ENCODE assay signal across 19 cellular contexts in genomic region chr6:165821754-165822153, GRCh38.
DNase-seq lines count a peak whose midpoint lies in the region; ATAC-seq, FAIRE-seq and TF ChIP-seq lines count a peak whose summit lies in the region.
"Had no signal": no experiment of that assay in that cellular context is flagged by ENCODE, and none has a peak within 500 bp of the region (broad histone marks: within the 10 kb centered on the region; RNA-seq: fewer than 3 reads in every experiment).

No MANE protein-coding gene starts in this region.

- DNase-seq in HCT116 (ENCODE audit: low read depth, low spot score) (peak; percentile 10), NCI-H226 (peak; percentile 68), bronchial epithelial cell (ENCODE audit: low read depth) (peak; percentile 47), mesendoderm (peak; percentile 54), NOMO-1 treated with DMSO at 0.1 percent for 48 hours (lab: John Stamatoyannopoulos, UW; ENCODE audit: unreplicated experiment) (no peak), DMS114 treated with DMSO at 0.1 percent for 48 hours (lab: John Stamatoyannopoulos, UW; ENCODE audit: unreplicated experiment) (no peak)
- DNase-seq in T-helper 2 cell treated with Interferon-gamma antibody and Interleukin-4, amounts not matched to agents 5 μg/mL and 100 μg/mL, for 36 hours (ENCODE audit: low spot score), result no peak
- no peak for DNase-seq in stimulated activated naive CD4-positive, alpha-beta T cell treated with Interleukin-2 at 50 U/mL for 16 hours (lab: John Stamatoyannopoulos, UW)
- DNase-seq: DMS 273 treated with DMSO at 0.1 percent for 48 hours, H7, KBM-7, MM.1S, NCI-H1105, NCI-H1694 treated with DMSO at 0.1 percent for 48 hours, NCI-H446 treated with DMSO at 0.1 percent for 48 hours, NCI-H774 had no signal

- RAD21 ChIA-PET in HCT116 (lab: Charles Lee; ENCODE audit: low non-redundant PET in 1 of 2, low total read pairs in 2 of 2, uncharacterized antibody in 2 of 2, unreplicated experiment in 2 of 2), result no interaction called here

- no peaks in the 10 kb centered on the region for H4K20me1 ChIP-seq in HCT116 (ENCODE audit: insufficient read depth)

- H2BK5ac ChIP-seq in mesendoderm (ENCODE audit: low read length), result no peak overlapping the region

- POLR2A ChIA-PET in HCT116 (lab: Charles Lee), result no interaction called here

- no peak overlapping the region for H2AFZ ChIP-seq in HCT116 (ENCODE audit: low read depth, low read length, poor library complexity, severe bottlenecking)

- TF ChIP-seq CTCF in HCT116 (IDR thresholded peaks at IDR 0.05 in 2 of 3, conservative IDR thresholded peaks at IDR 0.05 in 1 of 3; ENCODE audit: borderline replicate concordance in 1 of 3, insufficient read depth in 1 of 3, low read depth in 2 of 3, low read length in 2 of 3) (no peak), bronchial epithelial cell (IDR thresholded peaks at IDR 0.05; ENCODE audit: insufficient read depth, low read length, severe bottlenecking) (no peak)

- no peak overlapping the region for H3K18ac ChIP-seq in mesendoderm (ENCODE audit: low read length)

- H4K8ac ChIP-seq in mesendoderm (ENCODE audit: low read depth, low read length), result no peak overlapping the region

- no peaks in the 10 kb centered on the region for H3K9me3 Mint-ChIP-seq in T-helper 2 cell treated with Interferon-gamma antibody and Interleukin-4, amounts not matched to agents 5 μg/mL and 100 μg/mL, for 36 hours

- BruUV-seq in HCT116 (replicated peaks; lab: Mats Ljungman, UMichigan), result no TSS peak

- no peaks in the 10 kb centered on the region for H3K9me3 ChIP-seq in HCT116 (ENCODE audit: control insufficient read depth in 1 of 2, insufficient read depth in 1 of 2, low read depth in 1 of 2, low read length in 2 of 2)

- H3K23ac ChIP-seq in mesendoderm (ENCODE audit: low read length), result no peak overlapping the region

- no peak for TF ChIP-seq RAD21 in HCT116 (IDR thresholded peaks at IDR 0.05; ENCODE audit: low read depth)

- no peaks in the 10 kb centered on the region for H3K36me3 Mint-ChIP-seq in T-helper 2 cell treated with Interferon-gamma antibody and Interleukin-4, amounts not matched to agents 5 μg/mL and 100 μg/mL, for 36 hours (ENCODE audit: low read depth)

- H3K79me2 ChIP-seq in HCT116 (ENCODE audit: insufficient read depth, low read length) (no peaks in the 10 kb centered on the region), mesendoderm (ENCODE audit: control insufficient read depth, insufficient read depth, low read length) (no peaks in the 10 kb centered on the region)

- H3K27me3 ChIP-seq in HCT116 (ENCODE audit: insufficient read depth, low read length) (no peaks in the 10 kb centered on the region), bronchial epithelial cell (ENCODE audit: control insufficient read depth, insufficient read depth, low read length) (no peaks in the 10 kb centered on the region), mesendoderm (ENCODE audit: insufficient read depth, low read length, poor library complexity) (no peaks in the 10 kb centered on the region)

- FAIRE-seq in bronchial epithelial cell (lab: Jason Lieb, UNC), result no peak
- FAIRE-seq: GM12878, GM18507 had no signal

- H3K27ac Mint-ChIP-seq in T-helper 2 cell treated with Interferon-gamma antibody and Interleukin-4, amounts not matched to agents 5 μg/mL and 100 μg/mL, for 36 hours, result no peak overlapping the region

- no peaks in the 10 kb centered on the region for H3K79me1 ChIP-seq in mesendoderm (ENCODE audit: low read length)

- no peak overlapping the region for H3K4me3 Mint-ChIP-seq in T-helper 2 cell treated with Interferon-gamma antibody and Interleukin-4, amounts not matched to agents 5 μg/mL and 100 μg/mL, for 36 hours

- CTCF ChIA-PET in HCT116 (lab: Charles Lee), result no interaction called here

- H3K4me3 ChIP-seq in HCT116 (replicated peaks in 1 of 2; ENCODE audit: low read depth in 1 of 2, low read length in 2 of 2), result no peak overlapping the region
- H3K4me3 ChIP-seq in bronchial epithelial cell (ENCODE audit: low read depth, low read length), result no peak overlapping the region
- H3K4me3 ChIP-seq in mesendoderm (ENCODE audit: low read length), result no peak overlapping the region
- H3K4me3 ChIP-seq: GM12878 had no signal

- no peaks in the 10 kb centered on the region for H3K4me1 Mint-ChIP-seq in T-helper 2 cell treated with Interferon-gamma antibody and Interleukin-4, amounts not matched to agents 5 μg/mL and 100 μg/mL, for 36 hours (ENCODE audit: low read depth)

- H3K36me3 ChIP-seq in HCT116 (ENCODE audit: control insufficient read depth in 1 of 2, insufficient read depth in 2 of 2, low read length in 2 of 2), result no peaks in the 10 kb centered on the region
- no peaks in the 10 kb centered on the region for H3K36me3 ChIP-seq in bronchial epithelial cell (ENCODE audit: control insufficient read depth, insufficient read depth, low read length)
- H3K36me3 ChIP-seq in mesendoderm (ENCODE audit: control insufficient read depth, insufficient read depth, low read length), result no peaks in the 10 kb centered on the region

- H4K5ac ChIP-seq in mesendoderm (ENCODE audit: low read length), result no peak overlapping the region

- intact Hi-C loops in HCT116 (cut with micrococcal nuclease), result no loop called here

- H3K4me2 ChIP-seq in HCT116 (ENCODE audit: low read length) (no peak overlapping the region), mesendoderm (ENCODE audit: low read length) (no peak overlapping the region)

- H3K27ac ChIP-seq in HCT116 (ENCODE audit: low read depth, low read length) (no peak overlapping the region), mesendoderm (ENCODE audit: low read depth, low read length) (no peak overlapping the region)

- H3K9me2 ChIP-seq in HCT116 (ENCODE audit: insufficient read depth), result no peaks in the 10 kb centered on the region

- H3K27me3 Mint-ChIP-seq in T-helper 2 cell treated with Interferon-gamma antibody and Interleukin-4, amounts not matched to agents 5 μg/mL and 100 μg/mL, for 36 hours (ENCODE audit: low read depth), result peaks cover 29% of the 10 kb centered on the region

- H2AK5ac ChIP-seq in mesendoderm (ENCODE audit: low read length), result no peak overlapping the region

- no peak overlapping the region for H3K9ac ChIP-seq in HCT116 (ENCODE audit: low read length)
- H3K9ac ChIP-seq in mesendoderm (ENCODE audit: low read length), result no peak overlapping the region

- no peak for TF ChIP-seq POLR2A in HCT116 (IDR thresholded peaks at IDR 0.05; ENCODE audit: borderline replicate concordance, extremely low read depth, insufficient read depth, insufficient read length)

- no peak overlapping the region for H2BK15ac ChIP-seq in mesendoderm (replicated peaks; ENCODE audit: low read depth)

- H3K4me1 ChIP-seq in HCT116 (ENCODE audit: control insufficient read depth in 1 of 2, insufficient read depth in 2 of 2, low read length in 2 of 2), result no peaks in the 10 kb centered on the region
- H3K4me1 ChIP-seq in mesendoderm (ENCODE audit: control insufficient read depth, low read depth, low read length), result peaks cover 5% of the 10 kb centered on the region

- ATAC-seq in HCT116, result peak; percentile 36; the same call in 1 of the 2 replicates
- ATAC-seq: GM12878, Panc1 had no signal

- no peak overlapping the region for H3K4ac ChIP-seq in mesendoderm (ENCODE audit: low read depth, low read length)

- WGBS in mesendoderm (ENCODE audit: extremely low coverage, insufficient coverage, low lambda C conversion rate), result no CpG with 5 or more reads among the region's 9 CpGs

- H3K56ac ChIP-seq in mesendoderm (ENCODE audit: low read length), result no peak overlapping the region

- H2BK120ac ChIP-seq in mesendoderm (ENCODE audit: low read depth, low read length), result no peak overlapping the region

TF ChIP-seq in HCT116, 20 proteins besides CTCF, POLR2A, EP300 and RAD21:
- TF ChIP-seq, protein P1, sequence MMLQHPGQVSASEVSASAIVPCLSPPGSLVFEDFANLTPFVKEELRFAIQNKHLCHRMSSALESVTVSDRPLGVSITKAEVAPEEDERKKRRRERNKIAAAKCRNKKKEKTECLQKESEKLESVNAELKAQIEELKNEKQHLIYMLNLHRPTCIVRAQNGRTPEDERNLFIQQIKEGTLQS (IDR thresholded peaks at IDR 0.05), result no peak
- TF ChIP-seq FOSL1 (IDR thresholded peaks at IDR 0.05; ENCODE audit: low read depth), result 0 out of 2 replicates have a peak, but pooled peaks have one; percentile 6

Comparison
In these comparisons a context has a peak if more than half of its experiments do, and no peak if none do; other contexts are left out.
1. DNase-seq: peak in HCT116 (single experiment), NCI-H226 (single experiment), bronchial epithelial cell (single experiment) and mesendoderm (single experiment); none in T-helper 2 cell treated with Interferon-gamma antibody and Interleukin-4, amounts not matched to agents 5 μg/mL and 100 μg/mL, for 36 hours (single experiment), stimulated activated naive CD4-positive, alpha-beta T cell treated with Interleukin-2 at 50 U/mL for 16 hours (single experiment), NOMO-1 treated with DMSO at 0.1 percent for 48 hours (single experiment) and DMS114 treated with DMSO at 0.1 percent for 48 hours (single experiment).